In the genomic region with DNA sequence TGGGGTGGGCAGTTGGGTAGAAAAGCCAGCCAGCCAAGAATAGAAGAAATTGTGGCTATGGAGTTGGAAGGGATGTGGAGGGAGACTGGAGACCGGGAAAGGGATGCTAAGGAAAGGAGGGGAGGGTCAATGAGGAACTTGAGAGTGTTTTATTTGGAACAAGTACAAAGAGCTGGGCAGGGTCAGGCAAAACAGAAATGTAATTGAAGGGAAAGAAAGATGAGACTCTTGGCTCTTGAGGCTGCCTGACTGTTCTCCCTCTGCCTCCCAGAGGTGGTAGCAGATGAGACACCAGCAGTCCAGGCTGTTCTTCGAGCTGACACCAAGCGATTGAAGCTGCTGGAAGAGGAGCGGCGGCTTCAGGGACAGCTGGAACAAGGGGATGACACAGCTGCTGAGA, we compare ENCODE assay signal across 1 cellular context.
A peak's percentile ranks its signal among the peaks of the same experiment; 100 is the strongest.
TF ChIP-seq lines count a peak whose summit lies in the region.

No MANE protein-coding gene starts in this region.

TF ChIP-seq in GM12878, 131 proteins besides CTCF, POLR2A, EP300 and RAD21:
- TF ChIP-seq, protein P1, sequence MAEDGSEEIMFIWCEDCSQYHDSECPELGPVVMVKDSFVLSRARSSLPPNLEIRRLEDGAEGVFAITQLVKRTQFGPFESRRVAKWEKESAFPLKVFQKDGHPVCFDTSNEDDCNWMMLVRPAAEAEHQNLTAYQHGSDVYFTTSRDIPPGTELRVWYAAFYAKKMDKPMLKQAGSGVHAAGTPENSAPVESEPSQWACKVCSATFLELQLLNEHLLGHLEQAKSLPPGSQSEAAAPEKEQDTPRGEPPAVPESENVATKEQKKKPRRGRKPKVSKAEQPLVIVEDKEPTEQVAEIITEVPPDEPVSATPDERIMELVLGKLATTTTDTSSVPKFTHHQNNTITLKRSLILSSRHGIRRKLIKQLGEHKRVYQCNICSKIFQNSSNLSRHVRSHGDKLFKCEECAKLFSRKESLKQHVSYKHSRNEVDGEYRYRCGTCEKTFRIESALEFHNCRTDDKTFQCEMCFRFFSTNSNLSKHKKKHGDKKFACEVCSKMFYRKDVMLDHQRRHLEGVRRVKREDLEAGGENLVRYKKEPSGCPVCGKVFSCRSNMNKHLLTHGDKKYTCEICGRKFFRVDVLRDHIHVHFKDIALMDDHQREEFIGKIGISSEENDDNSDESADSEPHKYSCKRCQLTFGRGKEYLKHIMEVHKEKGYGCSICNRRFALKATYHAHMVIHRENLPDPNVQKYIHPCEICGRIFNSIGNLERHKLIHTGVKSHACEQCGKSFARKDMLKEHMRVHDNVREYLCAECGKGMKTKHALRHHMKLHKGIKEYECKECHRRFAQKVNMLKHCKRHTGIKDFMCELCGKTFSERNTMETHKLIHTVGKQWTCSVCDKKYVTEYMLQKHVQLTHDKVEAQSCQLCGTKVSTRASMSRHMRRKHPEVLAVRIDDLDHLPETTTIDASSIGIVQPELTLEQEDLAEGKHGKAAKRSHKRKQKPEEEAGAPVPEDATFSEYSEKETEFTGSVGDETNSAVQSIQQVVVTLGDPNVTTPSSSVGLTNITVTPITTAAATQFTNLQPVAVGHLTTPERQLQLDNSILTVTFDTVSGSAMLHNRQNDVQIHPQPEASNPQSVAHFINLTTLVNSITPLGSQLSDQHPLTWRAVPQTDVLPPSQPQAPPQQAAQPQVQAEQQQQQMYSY (CRISPR knock-in tag; IDR thresholded peaks at IDR 0.05): no peak
- TF ChIP-seq POLR2AphosphoS5 (IDR thresholded peaks at IDR 0.05; ENCODE audit: low read length): 0 out of 2 replicates have a peak, but pooled peaks have one; percentile 28
